ENCODE assay signal across 15 cellular contexts in genomic region chr7:151278949-151279348, GRCh38. TPM values are rescaled to one million over a fixed set of nuclear protein-coding genes. Genes with fewer than 3 reads are reported as not detected.
DNase-seq lines count a peak whose midpoint lies in the region; ATAC-seq and TF ChIP-seq lines count a peak whose summit lies in the region.
"Had no signal": no experiment of that assay in that cellular context is flagged by ENCODE, and none has a peak within 500 bp of the region (broad histone marks: within the 10 kb centered on the region; RNA-seq: fewer than 3 reads in every experiment).

No MANE protein-coding gene starts in this region.

- no peaks in the 10 kb centered on the region for H3K27me3 ChIP-seq in CD4-positive, alpha-beta T cell (ENCODE audit: control insufficient read depth, insufficient read depth, low read length)
- H3K27me3 ChIP-seq in naive thymus-derived CD4-positive, alpha-beta T cell (ENCODE audit: control insufficient read depth in 2 of 2, insufficient read depth in 2 of 2, low read length in 2 of 2) = peaks cover 0 to 2% of the 10 kb centered on the region in 2 donors

- peaks cover 28% of the 10 kb centered on the region for H3K4me1 Mint-ChIP-seq in CD4-positive, alpha-beta T cell (ENCODE audit: low read depth)
- peaks cover 14 to 29% (median 20%) of the 10 kb centered on the region in 7 donors for H3K4me1 Mint-ChIP-seq in naive thymus-derived CD4-positive, alpha-beta T cell
- H3K4me1 Mint-ChIP-seq in type B pancreatic cell (ENCODE audit: unreplicated experiment) = peaks cover 9% of the 10 kb centered on the region

- H3K27ac ChIP-seq in CD4-positive, alpha-beta T cell (ENCODE audit: low read depth, low read length) = no peak overlapping the region
- no peak overlapping the region for H3K27ac ChIP-seq in HEK293 (ENCODE audit: extremely low read depth, low read depth, low read length)
- H3K27ac ChIP-seq in naive thymus-derived CD4-positive, alpha-beta T cell (ENCODE audit: low read depth, low read length) = no peak overlapping the region
- H3K27ac ChIP-seq: A549, BLaER1, HL-60 had no signal

- H3K27ac Mint-ChIP-seq in CD4-positive, alpha-beta T cell = no peak overlapping the region
- H3K27ac Mint-ChIP-seq in naive thymus-derived CD4-positive, alpha-beta T cell = peak overlapping the region in 3 of 9 donors; percentile 39 to 57 (median 55)
- H3K27ac Mint-ChIP-seq in type B pancreatic cell = no peak overlapping the region
- H3K27ac Mint-ChIP-seq: GM23338 had no signal

- H3K36me3 ChIP-seq in HEK293 (ENCODE audit: control insufficient read depth in 2 of 2, insufficient read depth in 1 of 2, low read length in 2 of 2) = peaks cover 0 to 8% of the 10 kb centered on the region in 2 experiments; a peak in 1 of 3 replicates
- H3K36me3 ChIP-seq in naive thymus-derived CD4-positive, alpha-beta T cell (ENCODE audit: control insufficient read depth in 2 of 3, insufficient read depth in 3 of 3, low read length in 3 of 3) = no peaks in the 10 kb centered on the region
- H3K36me3 ChIP-seq: BLaER1 had no signal

- POLR2A ChIA-PET in CD4-positive, alpha-beta T cell (lab: Charles Lee) = no interaction called here
- POLR2A ChIA-PET in HEK293 (lab: Yijun Ruan, JAX) = no interaction called here
- POLR2A ChIA-PET in naive thymus-derived CD4-positive, alpha-beta T cell (lab: Charles Lee) = no interaction called here

- no peak for TF ChIP-seq CTCF in CD4-positive, alpha-beta T cell (IDR thresholded peaks at IDR 0.05)
- TF ChIP-seq CTCF in HEK293 (tag by site-specific recombination; IDR thresholded peaks at IDR 0.05) = no peak
- no peak for TF ChIP-seq CTCF in type B pancreatic cell (conservative IDR thresholded peaks at IDR 0.05)

- ATAC-seq in CD4-positive, alpha-beta T cell (ENCODE audit: poor library complexity) = no peak
- no peak for ATAC-seq in naive thymus-derived CD4-positive, alpha-beta T cell
- ATAC-seq in HG02642 (IDR thresholded peaks at IDR 0.05; ENCODE audit: poor library complexity, unreplicated experiment) = no peak
- ATAC-seq: A549, GM23338 had no signal

- no peaks in the 10 kb centered on the region for H3K36me3 Mint-ChIP-seq in CD4-positive, alpha-beta T cell (ENCODE audit: low read depth)
- no peaks in the 10 kb centered on the region for H3K36me3 Mint-ChIP-seq in naive thymus-derived CD4-positive, alpha-beta T cell
- H3K36me3 Mint-ChIP-seq in type B pancreatic cell = no peaks in the 10 kb centered on the region

- H3K9me3 Mint-ChIP-seq in CD4-positive, alpha-beta T cell = no peaks in the 10 kb centered on the region
- H3K9me3 Mint-ChIP-seq in naive thymus-derived CD4-positive, alpha-beta T cell = peaks cover 0 to 5% (median 0%) of the 10 kb centered on the region in 11 donors
- H3K9me3 Mint-ChIP-seq in type B pancreatic cell = no peaks in the 10 kb centered on the region
- H3K9me3 Mint-ChIP-seq: GM23338 had no signal

- CTCF ChIA-PET in CD4-positive, alpha-beta T cell (lab: Charles Lee) = no interaction called here
- CTCF ChIA-PET in HEK293 (lab: Yijun Ruan, JAX) = interaction anchor here (0.6 kb wide), 1 partner anchor 293 kb away, joined by 3 read pairs; no protein-coding TSS in a partner anchor
- CTCF ChIA-PET in naive thymus-derived CD4-positive, alpha-beta T cell (lab: Charles Lee) = interaction anchor here (0.7 kb wide), 1 partner anchor 231 kb away, joined by 3 read pairs; no protein-coding TSS in a partner anchor

- intact Hi-C loops in CD4-positive, alpha-beta T cell (cut with DNase I, micrococcal nuclease) = no loop called here
- intact Hi-C loops in naive thymus-derived CD4-positive, alpha-beta T cell (cut with micrococcal nuclease) = no loop called here

- H3K4me3 Mint-ChIP-seq in CD4-positive, alpha-beta T cell = peak overlapping the region; percentile 25
- H3K4me3 Mint-ChIP-seq in naive thymus-derived CD4-positive, alpha-beta T cell = peak overlapping the region in 6 of 10 donors; percentile 19 to 83 (median 67)
- peak overlapping the region; percentile 20 for H3K4me3 Mint-ChIP-seq in type B pancreatic cell
- H3K4me3 Mint-ChIP-seq: GM23338 had no signal

- H3K4me3 ChIP-seq in HEK293 (ENCODE audit: low read depth, low read length) = no peak overlapping the region
- no peak overlapping the region for H3K4me3 ChIP-seq in naive thymus-derived CD4-positive, alpha-beta T cell (ENCODE audit: low read length)
- H3K4me3 ChIP-seq: A549, BLaER1, GM23338 had no signal

- H3K27me3 Mint-ChIP-seq in CD4-positive, alpha-beta T cell = peaks cover 29% of the 10 kb centered on the region
- peaks cover 0 to 41% (median 15%) of the 10 kb centered on the region in 5 donors for H3K27me3 Mint-ChIP-seq in naive thymus-derived CD4-positive, alpha-beta T cell
- peaks cover 50% of the 10 kb centered on the region for H3K27me3 Mint-ChIP-seq in type B pancreatic cell

- H3K9me3 ChIP-seq in CD4-positive, alpha-beta T cell (ENCODE audit: control insufficient read depth, low read length) = no peaks in the 10 kb centered on the region
- H3K9me3 ChIP-seq in HEK293 (ENCODE audit: control insufficient read depth, insufficient read depth, low read depth, low read length) = no peaks in the 10 kb centered on the region
- no peaks in the 10 kb centered on the region for H3K9me3 ChIP-seq in naive thymus-derived CD4-positive, alpha-beta T cell (ENCODE audit: control insufficient read depth in 2 of 3, low read length in 3 of 3)
- H3K9me3 ChIP-seq: BLaER1 had no signal

- DNase-seq in CD4-positive, alpha-beta T cell = no peak
- no peak for DNase-seq in naive thymus-derived CD4-positive, alpha-beta T cell
- no peak for DNase-seq in type B pancreatic cell (ENCODE audit: extremely low spot score, unreplicated experiment)
- no peak for DNase-seq in NCI-H1092 (lab: John Stamatoyannopoulos, UW)
- no peak for DNase-seq in effector CD8-positive, alpha-beta T cell (lab: John Stamatoyannopoulos, UW)
- DNase-seq: DMS153, DMS79 treated with DMSO at 0.1 percent for 48 hours, EL, H7 had no signal

- no peaks in the 10 kb centered on the region for H3K4me1 ChIP-seq in HEK293 (ENCODE audit: control insufficient read depth, insufficient read depth, low read length)
- H3K4me1 ChIP-seq in naive thymus-derived CD4-positive, alpha-beta T cell (ENCODE audit: control insufficient read depth in 2 of 2, insufficient read depth in 2 of 2, low read length in 2 of 2) = peaks cover 9 to 15% of the 10 kb centered on the region in 2 donors

TF ChIP-seq in HEK293, 187 proteins besides CTCF, POLR2A, EP300 and RAD21:
- TF ChIP-seq ZNF341 (tag by site-specific recombination; IDR thresholded peaks at IDR 0.05; ENCODE audit: low read depth) (0 out of 2 replicates have a peak, but pooled peaks have one; percentile 13), ZBTB6 (tag by site-specific recombination; IDR thresholded peaks at IDR 0.05) (no peak), ZNF133 (tag by site-specific recombination; IDR thresholded peaks at IDR 0.05) (peak; percentile 69)
TF ChIP-seq in HEK293: peak in this region for 2.

RNA-seq across cellular contexts. Expression of gene SMARCD3, which starts 30.5 kb away (rescaled TPM):
- 10 to 100 TPM; 11.8 to 14.8 TPM for total RNA-seq in CD4-positive, alpha-beta T cell
- total RNA-seq in naive thymus-derived CD4-positive, alpha-beta T cell = 10 to 100 TPM in 2 of 5 experiments, 1 to 10 TPM in 3; 3.8 to 45.5 (median 5.1) TPM
- 1 to 10 TPM; 4.0 to 8.9 TPM for polyA plus RNA-seq in naive thymus-derived CD4-positive, alpha-beta T cell
- 20.0 and 58.4 TPM in 2 replicates for total RNA-seq in type B pancreatic cell (ENCODE audit: low replicate concordance)

RNA-seq across cellular contexts. Expression of gene CHPF2, which starts 46.7 kb away (rescaled TPM):
- 10 to 100 TPM; 29.6 to 30.5 TPM for total RNA-seq in CD4-positive, alpha-beta T cell
- 10 to 100 TPM; 32.3 to 45.8 (median 42.8) TPM for total RNA-seq in naive thymus-derived CD4-positive, alpha-beta T cell
- polyA plus RNA-seq in naive thymus-derived CD4-positive, alpha-beta T cell = 10 to 100 TPM; 17.4 to 27.3 TPM
- total RNA-seq in type B pancreatic cell (ENCODE audit: low replicate concordance) = 44.4 and 54.7 TPM in 2 replicates

RNA-seq across cellular contexts. Expression of gene ABCF2, which starts 51.9 kb away (rescaled TPM):
- total RNA-seq in CD4-positive, alpha-beta T cell = 10 to 100 TPM; 12.3 to 13.2 TPM
- total RNA-seq in naive thymus-derived CD4-positive, alpha-beta T cell = 10 to 100 TPM; 17.2 to 37.8 (median 27.7) TPM
- 10 to 100 TPM; 27.1 to 47.5 TPM for polyA plus RNA-seq in naive thymus-derived CD4-positive, alpha-beta T cell
- 35.9 and 46.5 TPM in 2 replicates for total RNA-seq in type B pancreatic cell (ENCODE audit: low replicate concordance)
